Comparison of ENCODE assay signal across 12 cellular contexts in the genomic region with DNA sequence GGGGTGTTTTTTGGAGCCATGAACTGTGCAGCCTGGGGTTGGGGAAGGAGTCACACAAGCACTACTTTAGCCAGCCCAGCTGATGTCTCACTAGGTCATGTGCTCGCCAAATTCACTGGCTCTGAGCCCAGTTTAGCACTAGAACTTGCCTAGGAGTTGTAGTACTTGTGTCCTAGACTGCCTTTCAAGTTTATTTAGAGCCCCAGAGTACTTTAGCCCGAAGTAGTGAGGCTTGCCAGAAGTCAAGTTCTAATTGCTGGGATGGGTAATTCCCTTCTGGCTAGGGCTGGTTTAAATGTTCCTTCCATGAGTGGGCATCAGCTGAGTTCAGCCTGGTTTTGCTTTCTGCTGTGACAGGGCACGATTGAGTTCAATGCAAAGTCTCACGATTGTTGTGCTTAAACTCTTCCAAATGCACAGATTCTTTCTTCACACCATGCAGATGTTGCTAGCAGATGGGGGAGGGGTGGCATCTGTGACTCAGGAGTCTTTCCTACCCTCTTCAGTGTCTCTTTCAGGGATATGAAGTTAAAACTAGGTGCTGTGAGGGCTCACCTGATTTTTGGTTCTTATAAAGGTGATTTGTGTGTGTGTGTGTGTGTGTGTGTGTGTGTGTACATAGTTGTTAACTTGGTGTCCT.
DNase-seq lines count a peak whose midpoint lies in the region; ATAC-seq and TF ChIP-seq lines count a peak whose summit lies in the region.
"Had no signal": no experiment of that assay in that cellular context is flagged by ENCODE, and none has a peak within 500 bp of the region (broad histone marks: within the 10 kb centered on the region; RNA-seq: fewer than 3 reads in every experiment).

No MANE protein-coding gene starts in this region.

- H3K79me1 ChIP-seq in mesendoderm (ENCODE audit: low read length): no peaks in the 10 kb centered on the region

- H3K36me3 ChIP-seq in mesendoderm (ENCODE audit: control insufficient read depth, insufficient read depth, low read length): no peaks in the 10 kb centered on the region
- H3K36me3 ChIP-seq: BLaER1 had no signal

- H3K4ac ChIP-seq in mesendoderm (ENCODE audit: low read depth, low read length): no peak overlapping the region

- no CpG with 5 or more reads among the region's 4 CpGs for WGBS in mesendoderm (ENCODE audit: extremely low coverage, insufficient coverage, low lambda C conversion rate)

- H4K5ac ChIP-seq in mesendoderm (ENCODE audit: low read length): no peak overlapping the region

- no peak for TF ChIP-seq CTCF in epithelial cell of esophagus (IDR thresholded peaks at IDR 0.05; ENCODE audit: insufficient read depth, low read depth, low read length, missing control alignments)
- TF ChIP-seq CTCF in type B pancreatic cell (conservative IDR thresholded peaks at IDR 0.05): no peak

- H3K4me2 ChIP-seq in mesendoderm (ENCODE audit: low read length): no peak overlapping the region

- H2AK5ac ChIP-seq in mesendoderm (ENCODE audit: low read length): no peak overlapping the region

- no peaks in the 10 kb centered on the region for H3K4me1 ChIP-seq in mesendoderm (ENCODE audit: control insufficient read depth, low read depth, low read length)
- H3K4me1 ChIP-seq: BLaER1 had no signal

- no peak overlapping the region for H2BK120ac ChIP-seq in mesendoderm (ENCODE audit: low read depth, low read length)

- CTCF ChIA-PET in activated naive CD4-positive, alpha-beta T cell treated with anti-CD3 and anti-CD28 coated beads for 36 hours (lab: Charles Lee): no interaction called here
- CTCF ChIA-PET in activated naive CD4-positive, alpha-beta T cell treated with anti-CD3 and anti-CD28 coated beads, Interleukin-2, amount 10 ng/mL, durations not matched to agents 7 days and 5 days (lab: Charles Lee): no interaction called here
- CTCF ChIA-PET in activated CD4-positive, alpha-beta memory T cell treated with anti-CD3 and anti-CD28 coated beads for 36 hours (lab: Charles Lee): interaction anchor here (2.1 kb wide), 1 partner anchor 19 kb away, joined by 5 read pairs; no protein-coding TSS in a partner anchor

- H3K79me2 ChIP-seq in mesendoderm (ENCODE audit: control insufficient read depth, insufficient read depth, low read length): no peaks in the 10 kb centered on the region

- POLR2A ChIA-PET in activated CD4-positive, alpha-beta memory T cell treated with anti-CD3 and anti-CD28 coated beads for 36 hours (lab: Charles Lee): no interaction called here

- H3K18ac ChIP-seq in mesendoderm (ENCODE audit: low read length): no peak overlapping the region

- H2BK5ac ChIP-seq in mesendoderm (ENCODE audit: low read length): no peak overlapping the region

- H3K23ac ChIP-seq in mesendoderm (ENCODE audit: low read length): no peak overlapping the region

- no peak overlapping the region for H3K27ac Mint-ChIP-seq in activated naive CD4-positive, alpha-beta T cell treated with anti-CD3 and anti-CD28 coated beads for 36 hours
- no peak overlapping the region for H3K27ac Mint-ChIP-seq in activated naive CD4-positive, alpha-beta T cell treated with anti-CD3 and anti-CD28 coated beads, Interleukin-2, amount 10 ng/mL, durations not matched to agents 7 days and 5 days
- no peak overlapping the region for H3K27ac Mint-ChIP-seq in activated CD4-positive, alpha-beta memory T cell treated with anti-CD3 and anti-CD28 coated beads for 36 hours
- no peak overlapping the region for H3K27ac Mint-ChIP-seq in type B pancreatic cell
- H3K27ac Mint-ChIP-seq: dendritic cell treated with granulocyte-macrophage colony-stimulating factor and Interleukin-4, amounts not matched to agents 40 ng/mL and 50 ng/mL, for 4 days had no signal

- H2BK15ac ChIP-seq in mesendoderm (replicated peaks; ENCODE audit: low read depth): no peak overlapping the region

- H3K4me1 Mint-ChIP-seq in activated naive CD4-positive, alpha-beta T cell treated with anti-CD3 and anti-CD28 coated beads for 36 hours (ENCODE audit: low read depth): peaks cover 2% of the 10 kb centered on the region
- no peaks in the 10 kb centered on the region for H3K4me1 Mint-ChIP-seq in activated naive CD4-positive, alpha-beta T cell treated with anti-CD3 and anti-CD28 coated beads, Interleukin-2, amount 10 ng/mL, durations not matched to agents 7 days and 5 days
- H3K4me1 Mint-ChIP-seq in activated CD4-positive, alpha-beta memory T cell treated with anti-CD3 and anti-CD28 coated beads for 36 hours (ENCODE audit: low read depth): no peaks in the 10 kb centered on the region
- H3K4me1 Mint-ChIP-seq in type B pancreatic cell (ENCODE audit: unreplicated experiment): no peaks in the 10 kb centered on the region

- H3K4me3 ChIP-seq in epithelial cell of esophagus (ENCODE audit: low read length) (no peak overlapping the region), mesendoderm (ENCODE audit: low read length) (no peak overlapping the region)
- H3K4me3 ChIP-seq: BLaER1 had no signal

- no peaks in the 10 kb centered on the region for H3K27me3 Mint-ChIP-seq in activated naive CD4-positive, alpha-beta T cell treated with anti-CD3 and anti-CD28 coated beads for 36 hours (ENCODE audit: low read depth)
- no peaks in the 10 kb centered on the region for H3K27me3 Mint-ChIP-seq in activated naive CD4-positive, alpha-beta T cell treated with anti-CD3 and anti-CD28 coated beads, Interleukin-2, amount 10 ng/mL, durations not matched to agents 7 days and 5 days
- no peaks in the 10 kb centered on the region for H3K27me3 Mint-ChIP-seq in activated CD4-positive, alpha-beta memory T cell treated with anti-CD3 and anti-CD28 coated beads for 36 hours
- H3K27me3 Mint-ChIP-seq in type B pancreatic cell: no peaks in the 10 kb centered on the region
- H3K27me3 Mint-ChIP-seq: dendritic cell treated with granulocyte-macrophage colony-stimulating factor and Interleukin-4, amounts not matched to agents 40 ng/mL and 50 ng/mL, for 4 days had no signal

- no peak overlapping the region for H3K56ac ChIP-seq in mesendoderm (ENCODE audit: low read length)

- H3K9ac ChIP-seq in mesendoderm (ENCODE audit: low read length): no peak overlapping the region
- H3K9ac ChIP-seq: BLaER1 had no signal

- no peak overlapping the region for H4K8ac ChIP-seq in mesendoderm (ENCODE audit: low read depth, low read length)

- no peak for ATAC-seq in HG02938 (IDR thresholded peaks at IDR 0.05; ENCODE audit: unreplicated experiment)
- ATAC-seq: activated CD4-positive, CD25-positive, alpha-beta regulatory T cell treated with anti-CD3 and anti-CD28 coated beads, Interleukin-2, amount 50 U/mL, for 24 hours had no signal

- H3K4me3 Mint-ChIP-seq in activated naive CD4-positive, alpha-beta T cell treated with anti-CD3 and anti-CD28 coated beads for 36 hours: no peak overlapping the region
- no peak overlapping the region for H3K4me3 Mint-ChIP-seq in activated naive CD4-positive, alpha-beta T cell treated with anti-CD3 and anti-CD28 coated beads, Interleukin-2, amount 10 ng/mL, durations not matched to agents 7 days and 5 days
- H3K4me3 Mint-ChIP-seq in activated CD4-positive, alpha-beta memory T cell treated with anti-CD3 and anti-CD28 coated beads for 36 hours: no peak overlapping the region
- H3K4me3 Mint-ChIP-seq in type B pancreatic cell: no peak overlapping the region
- H3K4me3 Mint-ChIP-seq: dendritic cell treated with granulocyte-macrophage colony-stimulating factor and Interleukin-4, amounts not matched to agents 40 ng/mL and 50 ng/mL, for 4 days had no signal

- peak; percentile 42 for DNase-seq in activated naive CD4-positive, alpha-beta T cell treated with anti-CD3 and anti-CD28 coated beads for 36 hours
- DNase-seq in activated naive CD4-positive, alpha-beta T cell treated with anti-CD3 and anti-CD28 coated beads, Interleukin-2, amount 10 ng/mL, durations not matched to agents 7 days and 5 days: no peak
- DNase-seq in epithelial cell of esophagus (ENCODE audit: low read depth) (peak; percentile 84), mesendoderm (peak; percentile 36), SK-N-DZ (ENCODE audit: low spot score) (no peak), type B pancreatic cell (ENCODE audit: extremely low spot score, unreplicated experiment) (no peak)
- no peak for DNase-seq in activated CD4-positive, alpha-beta memory T cell treated with anti-CD3 and anti-CD28 coated beads for 36 hours
- DNase-seq: NCI-H510A treated with DMSO at 0.1 percent for 48 hours had no signal

- intact Hi-C loops in activated naive CD4-positive, alpha-beta T cell treated with anti-CD3 and anti-CD28 coated beads for 36 hours (cut with micrococcal nuclease): no loop called here
- intact Hi-C loops in activated CD4-positive, alpha-beta memory T cell treated with anti-CD3 and anti-CD28 coated beads for 36 hours (cut with micrococcal nuclease): no loop called here

- H3K27me3 ChIP-seq in mesendoderm (ENCODE audit: insufficient read depth, low read length, poor library complexity): no peaks in the 10 kb centered on the region
- H3K27me3 ChIP-seq: BLaER1 had no signal

- H3K27ac ChIP-seq in mesendoderm (ENCODE audit: low read depth, low read length): no peak overlapping the region
- H3K27ac ChIP-seq: BLaER1 had no signal

- H3K9me3 Mint-ChIP-seq in activated naive CD4-positive, alpha-beta T cell treated with anti-CD3 and anti-CD28 coated beads for 36 hours: peaks cover 8% of the 10 kb centered on the region
- peaks cover 9% of the 10 kb centered on the region for H3K9me3 Mint-ChIP-seq in activated naive CD4-positive, alpha-beta T cell treated with anti-CD3 and anti-CD28 coated beads, Interleukin-2, amount 10 ng/mL, durations not matched to agents 7 days and 5 days
- peaks cover 8% of the 10 kb centered on the region for H3K9me3 Mint-ChIP-seq in activated CD4-positive, alpha-beta memory T cell treated with anti-CD3 and anti-CD28 coated beads for 36 hours
- H3K9me3 Mint-ChIP-seq in type B pancreatic cell: peaks cover 4% of the 10 kb centered on the region

- no peaks in the 10 kb centered on the region for H3K36me3 Mint-ChIP-seq in activated naive CD4-positive, alpha-beta T cell treated with anti-CD3 and anti-CD28 coated beads for 36 hours (ENCODE audit: low read depth)
- peaks cover 3% of the 10 kb centered on the region for H3K36me3 Mint-ChIP-seq in activated naive CD4-positive, alpha-beta T cell treated with anti-CD3 and anti-CD28 coated beads, Interleukin-2, amount 10 ng/mL, durations not matched to agents 7 days and 5 days
- no peaks in the 10 kb centered on the region for H3K36me3 Mint-ChIP-seq in activated CD4-positive, alpha-beta memory T cell treated with anti-CD3 and anti-CD28 coated beads for 36 hours
- no peaks in the 10 kb centered on the region for H3K36me3 Mint-ChIP-seq in type B pancreatic cell

Comparison
In these comparisons a context has a peak if more than half of its experiments do, and no peak if none do; other contexts are left out.
1. DNase-seq: peak in activated naive CD4-positive, alpha-beta T cell treated with anti-CD3 and anti-CD28 coated beads for 36 hours (single experiment), epithelial cell of esophagus (single experiment) and mesendoderm (single experiment); none in activated naive CD4-positive, alpha-beta T cell treated with anti-CD3 and anti-CD28 coated beads, Interleukin-2, amount 10 ng/mL, durations not matched to agents 7 days and 5 days (single experiment), activated CD4-positive, alpha-beta memory T cell treated with anti-CD3 and anti-CD28 coated beads for 36 hours (single experiment), SK-N-DZ (single experiment) and type B pancreatic cell (single experiment).